Comparison of ENCODE assay signal across 8 cellular contexts in the genomic region with DNA sequence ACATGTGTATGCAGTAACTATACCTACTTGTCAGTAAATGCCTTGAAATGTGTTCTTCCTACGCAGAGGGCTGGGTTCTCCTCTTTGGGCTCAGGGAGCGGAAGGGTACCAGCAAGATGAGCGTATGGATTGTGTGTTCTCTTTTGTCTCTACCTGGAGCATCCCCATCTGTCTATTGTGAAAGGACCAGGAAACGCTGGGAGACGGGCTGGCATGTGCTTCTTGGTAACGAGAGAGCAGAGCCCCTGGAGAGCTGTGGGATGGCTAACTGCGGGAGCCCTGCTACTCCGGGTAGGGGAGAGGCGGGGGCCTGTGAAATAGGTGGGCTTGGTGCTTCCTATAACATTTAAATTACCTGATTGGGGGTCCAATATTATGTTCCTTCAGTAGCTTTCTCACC.
A peak's percentile ranks its signal among the peaks of the same experiment; 100 is the strongest.
DNase-seq lines count a peak whose midpoint lies in the region; ATAC-seq and TF ChIP-seq lines count a peak whose summit lies in the region.

No MANE protein-coding gene starts in this region.

- TF ChIP-seq CTCF in RWPE2 (IDR thresholded peaks at IDR 0.05; ENCODE audit: poor library complexity, severe bottlenecking) (no peak), foreskin keratinocyte (conservative IDR thresholded peaks at IDR 0.05) (no peak), sigmoid colon (IDR thresholded peaks at IDR 0.05) (no peak), OCI-LY7 (conservative IDR thresholded peaks at IDR 0.05; ENCODE audit: low read length) (no peak)

- POLR2A ChIA-PET in OCI-LY7 (lab: Charles Lee): no interaction called here

- H3K4me2 ChIP-seq in OCI-LY7 (ENCODE audit: low read length): no peak overlapping the region

- peaks cover 8% of the 10 kb centered on the region for H3K4me1 ChIP-seq in RWPE2 (ENCODE audit: insufficient read depth, poor library complexity, severe bottlenecking)
- peaks cover 12% of the 10 kb centered on the region for H3K4me1 ChIP-seq in foreskin keratinocyte
- peaks cover 0 to 32% (median 24%) of the 10 kb centered on the region in 4 donors for H3K4me1 ChIP-seq in sigmoid colon
- H3K4me1 ChIP-seq in OCI-LY7 (ENCODE audit: insufficient read depth, low read length, poor library complexity, severe bottlenecking): no peaks in the 10 kb centered on the region

- no peaks in the 10 kb centered on the region for H3K9me3 ChIP-seq in RWPE2 (ENCODE audit: severe bottlenecking)
- H3K9me3 ChIP-seq in sigmoid colon: no peaks in the 10 kb centered on the region
- no peaks in the 10 kb centered on the region for H3K9me3 ChIP-seq in OCI-LY7 (ENCODE audit: low read length)

- H4K20me1 ChIP-seq in OCI-LY7 (ENCODE audit: insufficient read depth, low read length): no peaks in the 10 kb centered on the region

- H2AFZ ChIP-seq in OCI-LY7 (ENCODE audit: low read length): no peak overlapping the region

- TF ChIP-seq EP300 in sigmoid colon (IDR thresholded peaks at IDR 0.05): no peak

- TF ChIP-seq POLR2A in sigmoid colon (IDR thresholded peaks at IDR 0.05): no peak

- no TSS peak for BruUV-seq in OCI-LY7 (replicated peaks; lab: Mats Ljungman, UMichigan)

- 89% methylated on average over 9 of the region's 9 CpGs for WGBS in sigmoid colon, 2 donors

- H3K79me2 ChIP-seq in OCI-LY7 (ENCODE audit: insufficient read depth, low read depth, low read length): no peaks in the 10 kb centered on the region

- H3K27ac ChIP-seq in RWPE2 (ENCODE audit: poor library complexity, severe bottlenecking): peak overlapping the region; percentile 64
- no peak overlapping the region for H3K27ac ChIP-seq in foreskin keratinocyte
- H3K27ac ChIP-seq in sigmoid colon: peak overlapping the region; percentile 78 to 88 (median 84)
- H3K27ac ChIP-seq in OCI-LY7 (ENCODE audit: low read depth, low read length, poor library complexity, severe bottlenecking): no peak overlapping the region

- CTCF ChIA-PET in OCI-LY7 (lab: Charles Lee; ENCODE audit: unreplicated experiment): no interaction called here

- intact Hi-C loops in sigmoid colon (cut with DNase I) (loop anchor here (5.0 kb wide), 3 partner anchors 51 to 91 kb away; a partner anchor contains a TSS), OCI-LY7 (cut with micrococcal nuclease; ENCODE audit: unreplicated experiment) (no loop called here)

- no peak; the same call in 2 of the 3 replicates for ATAC-seq in RWPE2 (ENCODE audit: low read depth)
- ATAC-seq in foreskin keratinocyte: peak; percentile 18

- H3K4me3 ChIP-seq in RWPE2 (ENCODE audit: severe bottlenecking) (no peak overlapping the region), sigmoid colon (peak overlapping the region in 1 of 4 donors; percentile 17), OCI-LY7 (ENCODE audit: low read depth, low read length, poor library complexity, severe bottlenecking) (no peak overlapping the region)

- H3K9me2 ChIP-seq in OCI-LY7 (ENCODE audit: insufficient read depth, low read length): no peaks in the 10 kb centered on the region

- H3K36me3 ChIP-seq in RWPE2 (ENCODE audit: low read depth) (no peaks in the 10 kb centered on the region), sigmoid colon (no peaks in the 10 kb centered on the region), OCI-LY7 (ENCODE audit: insufficient read depth, low read length) (no peaks in the 10 kb centered on the region)

- H3K27me3 ChIP-seq in RWPE2 (ENCODE audit: insufficient read depth, poor library complexity, severe bottlenecking): no peaks in the 10 kb centered on the region
- no peaks in the 10 kb centered on the region for H3K27me3 ChIP-seq in foreskin keratinocyte
- no peaks in the 10 kb centered on the region for H3K27me3 ChIP-seq in sigmoid colon

- DNase-seq in ELF-1 (ENCODE audit: low read depth, low spot score): peak; percentile 14
- no peak for DNase-seq in RWPE2 (ENCODE audit: low spot score)
- DNase-seq in foreskin keratinocyte: no peak
- DNase-seq in sigmoid colon: no peak
- no peak for DNase-seq in OCI-LY7 (ENCODE audit: low spot score)
- DNase-seq in HT-29 (ENCODE audit: low spot score): no peak
- DNase-seq in KG1 (lab: John Stamatoyannopoulos, UW): no peak
- no peak for DNase-seq in activated T-cell treated with anti-CD3 and anti-CD28 coated beads, Interleukin-2, amount 50 U/mL, for 1 hour

Comparison
In these comparisons a context has a peak if more than half of its experiments do, and no peak if none do; other contexts are left out.
1. H3K27ac ChIP-seq: peak in RWPE2 (single experiment) and sigmoid colon (4 of 4); none in foreskin keratinocyte (single experiment) and OCI-LY7 (single experiment).